In the genomic region with DNA sequence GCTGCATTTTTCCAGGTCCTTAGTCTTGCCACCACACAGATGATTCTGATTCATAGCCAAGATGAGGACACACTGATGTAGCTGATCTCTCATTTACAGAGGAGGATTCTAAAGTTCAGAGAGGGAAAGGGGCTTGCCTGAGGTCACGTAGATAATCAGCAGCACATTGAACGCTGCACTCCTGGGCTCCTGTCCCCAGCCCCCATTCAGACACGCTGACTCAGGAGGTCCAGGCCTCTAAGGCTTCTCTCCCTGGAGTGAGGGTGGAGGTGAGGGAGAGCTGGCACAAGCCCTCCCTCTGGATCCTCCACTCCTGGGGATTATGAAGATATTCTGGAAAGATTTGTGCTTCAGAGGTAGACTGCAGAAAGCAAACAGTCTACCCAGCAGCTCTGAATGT, we compare ENCODE assay signal across 21 cellular contexts. TPM values are rescaled to one million over a fixed set of nuclear protein-coding genes. Genes with fewer than 3 reads are reported as not detected.
A peak's percentile ranks its signal among the peaks of the same experiment; 100 is the strongest.
DNase-seq lines count a peak whose midpoint lies in the region; FAIRE-seq and TF ChIP-seq lines count a peak whose summit lies in the region.
"Had no signal": no experiment of that assay in that cellular context is flagged by ENCODE, and none has a peak within 500 bp of the region (broad histone marks: within the 10 kb centered on the region; RNA-seq: fewer than 3 reads in every experiment).

No MANE protein-coding gene starts in this region.

- H4K91ac ChIP-seq in H1 (replicated peaks; ENCODE audit: insufficient read length, low read length), result no peak overlapping the region

- no peak overlapping the region for H3K4me2 ChIP-seq in H1 (ENCODE audit: insufficient read depth in 1 of 2, low read depth in 2 of 2, low read length in 2 of 2)
- H3K4me2 ChIP-seq: A549, PC-9 had no signal

- DNase-seq in WERI-Rb-1 (no peak), H1 (ENCODE audit: low read depth in 1 of 2, low spot score in 2 of 2) (no peak), progenitor cell of endocrine pancreas (ENCODE audit: low spot score, unreplicated experiment) (no peak), MV-4-11 (lab: John Stamatoyannopoulos, UW) (no peak), DMS 273 treated with DMSO at 0.1 percent for 48 hours (lab: John Stamatoyannopoulos, UW) (no peak), NAMALWA (ENCODE audit: low spot score) (no peak)
- DNase-seq: EL, GF-D8, IMR-90, NCI-H1417 treated with DMSO at 0.1 percent for 48 hours, SHP77 treated with DMSO at 0.1 percent for 48 hours had no signal

- TF ChIP-seq EP300 in H1 (IDR thresholded peaks at IDR 0.05; ENCODE audit: borderline replicate concordance in 1 of 2, low read depth in 2 of 2, low read length in 2 of 2), result no peak

- H3K79me1 ChIP-seq in H1 (ENCODE audit: low read depth, low read length), result no peaks in the 10 kb centered on the region

- H3K9me3 Mint-ChIP-seq in progenitor cell of endocrine pancreas (ENCODE audit: low read depth), result no peaks in the 10 kb centered on the region

- no peak overlapping the region for H3K56ac ChIP-seq in H1 (replicated peaks; ENCODE audit: insufficient read length, low read depth, low read length)

- no peak for TF ChIP-seq RAD21 in H1 (IDR thresholded peaks at IDR 0.05 in 1 of 2, conservative IDR thresholded peaks at IDR 0.05 in 1 of 2; ENCODE audit: low read depth in 2 of 2, low read length in 2 of 2)

- no peak overlapping the region for H3K9ac ChIP-seq in H1 (replicated peaks in 1 of 4; ENCODE audit: extremely low read depth in 1 of 4, low read depth in 3 of 4, low read length in 3 of 4)

- H3K23ac ChIP-seq in H1 (ENCODE audit: insufficient read length), result no peak overlapping the region

- peak overlapping the region; percentile 28; the same call in 1 of the 2 replicates for H3K27ac ChIP-seq in WERI-Rb-1
- no peak overlapping the region for H3K27ac ChIP-seq in H1 (ENCODE audit: low read depth, low read length)
- H3K27ac ChIP-seq: A549, PC-9, SK-N-MC had no signal

- no peak overlapping the region for H2BK20ac ChIP-seq in H1 (ENCODE audit: low read length)

- no peak overlapping the region for H2BK120ac ChIP-seq in H1 (replicated peaks; ENCODE audit: low read depth, low read length)

- POLR2A ChIA-PET in H1 (lab: Charles Lee; ENCODE audit: partially characterized antibody), result interaction anchor here (1.4 to 4.7 kb wide), 10 partner anchors 8 to 40 kb away, joined by 3 to 27 read pairs (median 5); partner anchors contain the start of gene NFATC4

- H4K5ac ChIP-seq in H1 (ENCODE audit: insufficient read length, low read depth, low read length), result no peak overlapping the region

- H4K8ac ChIP-seq in H1 (ENCODE audit: extremely low read depth, insufficient read depth, low read length), result no peak overlapping the region; the same call in 1 of the 2 replicates

- H3K36me3 Mint-ChIP-seq in progenitor cell of endocrine pancreas (ENCODE audit: insufficient read depth), result no peaks in the 10 kb centered on the region
- H3K36me3 Mint-ChIP-seq: CD14-positive monocyte had no signal

- TF ChIP-seq CTCF in WERI-Rb-1 (IDR thresholded peaks at IDR 0.05; ENCODE audit: low read depth, low read length), result no peak
- TF ChIP-seq CTCF in H1 (IDR thresholded peaks at IDR 0.05; ENCODE audit: control extremely low read depth in 1 of 3, insufficient read depth in 1 of 3, low read depth in 1 of 3, low read length in 3 of 3), result no peak
- no peak for TF ChIP-seq CTCF in progenitor cell of endocrine pancreas (IDR thresholded peaks at IDR 0.05; ENCODE audit: unreplicated experiment)

- H3K4me3 ChIP-seq in WERI-Rb-1 (ENCODE audit: low read depth, low read length) (no peak overlapping the region), H1 (ENCODE audit: extremely low read depth in 1 of 4, insufficient read depth in 2 of 4, low read depth in 3 of 4, low read length in 4 of 4) (no peak overlapping the region)
- H3K4me3 ChIP-seq: A549, PC-9, SK-N-MC had no signal

- H3K9me3 ChIP-seq in WERI-Rb-1 (ENCODE audit: severe bottlenecking) (no peaks in the 10 kb centered on the region), H1 (ENCODE audit: insufficient read depth in 2 of 2, low read depth in 1 of 2, low read length in 1 of 2) (no peaks in the 10 kb centered on the region)
- H3K9me3 ChIP-seq: A549 had no signal

- FAIRE-seq in H1 (lab: Jason Lieb, UNC), result no peak
- FAIRE-seq: A549, GM19239, HTR-8/SVneo had no signal

- H2AK5ac ChIP-seq in H1 (ENCODE audit: low read depth, low read length), result no peak overlapping the region

- no peak overlapping the region for H2AFZ ChIP-seq in H1 (ENCODE audit: low read length)
- H2AFZ ChIP-seq: PC-9 had no signal

- 95% methylated on average over 3 of the region's 3 CpGs; no CpG with 5 or more reads in 1 of the 2 experiments for WGBS in H1 (ENCODE audit: extremely low coverage in 1 of 2, insufficient coverage in 1 of 2, insufficient read length in 1 of 2, insufficient replicate concordance in 2 of 2, low coverage in 1 of 2, low lambda C conversion rate in 2 of 2, missing lambda C conversion rate in 1 of 2), 2 experiments

- no peak overlapping the region for H3K18ac ChIP-seq in H1 (ENCODE audit: extremely low read depth, low read length)

- peaks cover 11 to 25% (median 13%) of the 10 kb centered on the region in 4 experiments for H3K4me1 ChIP-seq in H1 (replicated peaks in 1 of 4; ENCODE audit: control insufficient read depth in 3 of 4, insufficient read depth in 4 of 4, low read length in 3 of 4)
- H3K4me1 ChIP-seq: A549 had no signal

- H3K4ac ChIP-seq in H1 (replicated peaks; ENCODE audit: insufficient read length, low read depth, low read length), result no peak overlapping the region

- H3K27ac Mint-ChIP-seq in progenitor cell of endocrine pancreas, result peak overlapping the region; percentile 56
- H3K27ac Mint-ChIP-seq: B cell, CD14-positive monocyte had no signal

- H3K36me3 ChIP-seq in WERI-Rb-1 (peaks cover 2% of the 10 kb centered on the region; the same call in 1 of the 2 replicates), H1 (ENCODE audit: control insufficient read depth in 2 of 4, insufficient read depth in 4 of 4, low read length in 3 of 4) (peaks cover 2 to 7% (median 3%) of the 10 kb centered on the region in 4 experiments; a peak in 5 of 8 replicates)

- 0 out of 2 replicates have a peak overlapping the region, but pooled peaks have one; percentile 32 for H2BK5ac ChIP-seq in H1 (ENCODE audit: low read depth, low read length)

- H3K4me3 Mint-ChIP-seq in progenitor cell of endocrine pancreas (ENCODE audit: low read depth), result no peak overlapping the region
- H3K4me3 Mint-ChIP-seq: B cell, CD14-positive monocyte had no signal

- no peak for TF ChIP-seq POLR2A in H1 (IDR thresholded peaks at IDR 0.05; ENCODE audit: control extremely low read depth in 1 of 2, low read depth in 2 of 2, low read length in 2 of 2)

- peaks cover 7% of the 10 kb centered on the region; the same call in 1 of the 2 replicates for H3K23me2 ChIP-seq in H1 (ENCODE audit: low read depth, low read length)

- H3K27me3 Mint-ChIP-seq in progenitor cell of endocrine pancreas, result peaks cover 3% of the 10 kb centered on the region
- H3K27me3 Mint-ChIP-seq: B cell had no signal

- H3K4me1 Mint-ChIP-seq in progenitor cell of endocrine pancreas (ENCODE audit: low read depth), result peaks cover 8% of the 10 kb centered on the region
- H3K4me1 Mint-ChIP-seq: B cell, CD14-positive monocyte had no signal

- H2BK15ac ChIP-seq in H1 (ENCODE audit: low read length), result no peak overlapping the region; the same call in 1 of the 2 replicates

- H3K27me3 ChIP-seq in WERI-Rb-1 (ENCODE audit: insufficient read depth, low read depth, severe bottlenecking) (no peaks in the 10 kb centered on the region), H1 (replicated peaks in 1 of 4; ENCODE audit: control insufficient read depth in 3 of 4, extremely low read depth in 1 of 4, insufficient read depth in 3 of 4, low read length in 3 of 4) (no peaks in the 10 kb centered on the region)

- H2BK12ac ChIP-seq in H1 (ENCODE audit: low read depth, low read length), result no peak overlapping the region

- no peaks in the 10 kb centered on the region for H4K20me1 ChIP-seq in H1 (replicated peaks in 1 of 2; ENCODE audit: control insufficient read depth in 1 of 2, insufficient read depth in 2 of 2, low read length in 2 of 2)

- no peaks in the 10 kb centered on the region for H3K79me2 ChIP-seq in H1 (ENCODE audit: control insufficient read depth in 1 of 2, insufficient read depth in 2 of 2, low read length in 2 of 2)

- no peak overlapping the region for H3K14ac ChIP-seq in H1 (ENCODE audit: insufficient read length)

- CTCF ChIA-PET in H1 (lab: Charles Lee; ENCODE audit: partially characterized antibody), result interaction anchor here (0.8 to 16.4 kb wide), 14 partner anchors 8 to 58 kb away, joined by 3 to 207 read pairs (median 9); partner anchors contain the start of genes ADCY4, CBLN3, KHNYN and NFATC4

RNA-seq across cellular contexts. Expression of gene NFATC4, which starts 10.3 kb away (rescaled TPM):
- total RNA-seq in H1 (2021; fragmentation: NEBNext Ultra II Directional; extraction: Animal tissue kit (Norgen Biotek cat#: 25700)), result 47.3 and 51.2 TPM in 2 replicates
- polyA plus RNA-seq in H1 (2011; rRNA removed), result 50.3 and 78.9 TPM in 2 replicates
- polyA plus RNA-seq in H1 (2011; cell fraction: cytosol; rRNA removed), result 58.4 TPM
- polyA plus RNA-seq in H1 (2011; cell fraction: nucleus; rRNA removed), result 578 TPM
- polyA plus RNA-seq in H1 (2012, experiment 1 of 2), result 35.4 to 72.8 TPM (median 70.8 TPM) in 4 replicates
- polyA plus RNA-seq in H1 (2012, experiment 2 of 2), result 49.3 TPM
- polyA plus RNA-seq in H1 (2013, experiment 1 of 2), result 29.4 TPM
- 24.1 TPM for polyA plus RNA-seq in H1 (2013, experiment 2 of 2)
- polyA minus RNA-seq in H1 (2011; rRNA and poly(A)+ RNA removed), result 19.4 and 23.0 TPM in 2 replicates
- 22.5 TPM for polyA minus RNA-seq in H1 (2011; cell fraction: cytosol; rRNA and poly(A)+ RNA removed)
- polyA minus RNA-seq in H1 (2011; cell fraction: nucleus; rRNA and poly(A)+ RNA removed), result 54.7 TPM
- 56.6 and 57.6 TPM in 2 replicates for total RNA-seq in progenitor cell of endocrine pancreas
- polyA plus RNA-seq: CD14-positive monocyte had no signal

RNA-seq across cellular contexts. Expression of gene NYNRIN, which starts 20.5 kb away (rescaled TPM):
- 18.3 and 19.6 TPM in 2 replicates for total RNA-seq in H1 (2021; fragmentation: NEBNext Ultra II Directional; extraction: Animal tissue kit (Norgen Biotek cat#: 25700))
- 15.2 and 18.4 TPM in 2 replicates for polyA plus RNA-seq in H1 (2011; rRNA removed)
- 10.5 TPM for polyA plus RNA-seq in H1 (2011; cell fraction: cytosol; rRNA removed)
- polyA plus RNA-seq in H1 (2011; cell fraction: nucleus; rRNA removed), result 27.2 TPM
- polyA plus RNA-seq in H1 (2012, experiment 1 of 2), result 11.9 to 18.8 TPM (median 15.4 TPM) in 4 replicates
- polyA plus RNA-seq in H1 (2012, experiment 2 of 2), result 15.0 TPM
- 9.0 TPM for polyA plus RNA-seq in H1 (2013, experiment 1 of 2)
- 8.4 TPM for polyA plus RNA-seq in H1 (2013, experiment 2 of 2)
- 24.2 and 26.3 TPM in 2 replicates for polyA minus RNA-seq in H1 (2011; rRNA and poly(A)+ RNA removed)
- 16.6 TPM for polyA minus RNA-seq in H1 (2011; cell fraction: cytosol; rRNA and poly(A)+ RNA removed)
- 18.8 TPM for polyA minus RNA-seq in H1 (2011; cell fraction: nucleus; rRNA and poly(A)+ RNA removed)
- 38.3 and 40.0 TPM in 2 replicates for total RNA-seq in progenitor cell of endocrine pancreas
- total RNA-seq: M059J had no signal

RNA-seq across cellular contexts. Expression of gene RIPK3, which starts 38.5 kb away (rescaled TPM):
- total RNA-seq in H1 (2021; fragmentation: NEBNext Ultra II Directional; extraction: Animal tissue kit (Norgen Biotek cat#: 25700)), result 0.39 and 0.55 TPM in 2 replicates
- polyA plus RNA-seq in H1 (2011; rRNA removed), result 0.20 and 0.24 TPM in 2 replicates
- 0.36 TPM for polyA plus RNA-seq in H1 (2011; cell fraction: cytosol; rRNA removed)
- 0.73 TPM for polyA plus RNA-seq in H1 (2011; cell fraction: nucleus; rRNA removed)
- 0.20 to 0.72 TPM (median 0.32 TPM) in 3 of 4 replicates, not detected in the other for polyA plus RNA-seq in H1 (2012, experiment 1 of 2)
- polyA plus RNA-seq in H1 (2012, experiment 2 of 2), result not detected
- 0.30 TPM for polyA plus RNA-seq in H1 (2013, experiment 1 of 2)
- polyA plus RNA-seq in H1 (2013, experiment 2 of 2), result 0.26 TPM
- 0.17 and 0.76 TPM in 2 replicates for polyA minus RNA-seq in H1 (2011; rRNA and poly(A)+ RNA removed)
- polyA minus RNA-seq in H1 (2011; cell fraction: cytosol; rRNA and poly(A)+ RNA removed), result not detected
- 0.90 TPM for polyA minus RNA-seq in H1 (2011; cell fraction: nucleus; rRNA and poly(A)+ RNA removed)
- 0.62 and 1.5 TPM in 2 replicates for total RNA-seq in progenitor cell of endocrine pancreas
- total RNA-seq: H4, IMR-90, M059J, NCI-H460 had no signal
- polyA plus RNA-seq: A549 had no signal

RNA-seq across cellular contexts. Expression of gene ADCY4, which starts 43.5 kb away (rescaled TPM):
- 0.35 and 0.69 TPM in 2 replicates for total RNA-seq in H1 (2021; fragmentation: NEBNext Ultra II Directional; extraction: Animal tissue kit (Norgen Biotek cat#: 25700))
- 0.27 and 0.57 TPM in 2 replicates for polyA plus RNA-seq in H1 (2011; rRNA removed)
- 0.45 TPM for polyA plus RNA-seq in H1 (2011; cell fraction: cytosol; rRNA removed)
- 7.5 TPM for polyA plus RNA-seq in H1 (2011; cell fraction: nucleus; rRNA removed)
- 0.40 to 0.81 TPM (median 0.56 TPM) in 4 replicates for polyA plus RNA-seq in H1 (2012, experiment 1 of 2)
- 0.14 TPM for polyA plus RNA-seq in H1 (2012, experiment 2 of 2)
- polyA plus RNA-seq in H1 (2013, experiment 1 of 2), result 0.51 TPM
- 0.37 TPM for polyA plus RNA-seq in H1 (2013, experiment 2 of 2)
- 1.4 and 2.2 TPM in 2 replicates for polyA minus RNA-seq in H1 (2011; rRNA and poly(A)+ RNA removed)
- 2.1 TPM for polyA minus RNA-seq in H1 (2011; cell fraction: cytosol; rRNA and poly(A)+ RNA removed)
- polyA minus RNA-seq in H1 (2011; cell fraction: nucleus; rRNA and poly(A)+ RNA removed), result 4.8 TPM
- 0.46 and 0.75 TPM in 2 replicates for total RNA-seq in progenitor cell of endocrine pancreas
- total RNA-seq: H4, IMR-90, M059J had no signal
- polyA plus RNA-seq: A549, IMR-90 had no signal

RNA-seq across cellular contexts. Expression of gene CBLN3, which starts 51.1 kb away (rescaled TPM):
- 0.52 and 0.54 TPM in 2 replicates for total RNA-seq in H1 (2021; fragmentation: NEBNext Ultra II Directional; extraction: Animal tissue kit (Norgen Biotek cat#: 25700))
- 0.72 and 1.00 TPM in 2 replicates for polyA plus RNA-seq in H1 (2011; rRNA removed)
- 0.65 TPM for polyA plus RNA-seq in H1 (2011; cell fraction: cytosol; rRNA removed)
- 1.7 TPM for polyA plus RNA-seq in H1 (2011; cell fraction: nucleus; rRNA removed)
- 0.37 to 1.00 TPM (median 0.83 TPM) in 4 replicates for polyA plus RNA-seq in H1 (2012, experiment 1 of 2)
- 0.43 TPM for polyA plus RNA-seq in H1 (2012, experiment 2 of 2)
- polyA plus RNA-seq in H1 (2013, experiment 1 of 2), result 0.57 TPM
- polyA plus RNA-seq in H1 (2013, experiment 2 of 2), result 0.53 TPM
- 0.12 and 0.57 TPM in 2 replicates for polyA minus RNA-seq in H1 (2011; rRNA and poly(A)+ RNA removed)
- polyA minus RNA-seq in H1 (2011; cell fraction: cytosol; rRNA and poly(A)+ RNA removed), result not detected
- polyA minus RNA-seq in H1 (2011; cell fraction: nucleus; rRNA and poly(A)+ RNA removed), result 1.2 TPM
- total RNA-seq in progenitor cell of endocrine pancreas, result 1.5 and 1.9 TPM in 2 replicates
